7 cellular contexts compared by ENCODE assay signal in the genomic region with DNA sequence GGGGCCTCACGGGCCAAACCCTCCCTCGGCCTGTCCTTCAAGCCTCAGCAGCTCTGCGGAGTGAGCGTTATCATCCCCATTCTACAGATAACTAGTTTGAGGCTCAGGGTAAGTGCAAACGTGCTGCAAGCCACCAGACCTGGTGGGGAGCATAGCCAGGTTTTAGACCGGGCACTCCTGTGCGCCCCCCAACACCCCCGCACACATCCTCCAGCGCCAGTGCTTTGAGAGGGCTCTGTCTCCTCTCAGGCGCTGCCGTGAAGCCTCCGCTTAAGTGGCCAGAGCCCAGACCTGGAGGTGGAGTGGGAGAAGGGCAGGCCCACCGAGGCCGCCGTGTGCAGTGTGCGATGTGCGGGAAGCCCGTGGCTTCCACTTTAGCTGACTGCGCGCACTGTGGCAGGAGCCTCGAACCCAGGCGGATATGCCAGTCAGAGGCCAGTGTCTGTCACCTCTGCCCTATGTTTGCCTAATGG. TPM values are rescaled to one million over a fixed set of nuclear protein-coding genes. Genes with fewer than 3 reads are reported as not detected.
DNase-seq lines count a peak whose midpoint lies in the region; TF ChIP-seq lines count a peak whose summit lies in the region.

No MANE protein-coding gene starts in this region.

- H3K27ac ChIP-seq in iPS-20b (ENCODE audit: low read length) (no peak overlapping the region), subcutaneous abdominal adipose tissue (ENCODE audit: low read depth, low read length) (peak overlapping the region; percentile 92)

- H3K27me3 Mint-ChIP-seq in HFFc6 (ENCODE audit: insufficient read depth), result no peaks in the 10 kb centered on the region; the same call in 1 of the 2 replicates
- no peaks in the 10 kb centered on the region for H3K27me3 Mint-ChIP-seq in activated CD4-positive, alpha-beta memory T cell treated with anti-CD3 and anti-CD28 coated beads for 36 hours

- peaks cover 32% of the 10 kb centered on the region for H3K36me3 ChIP-seq in iPS-20b (ENCODE audit: insufficient read depth, low read depth, low read length)
- peaks cover 0 to 50% (median 14%) of the 10 kb centered on the region in 5 donors for H3K36me3 ChIP-seq in subcutaneous abdominal adipose tissue (ENCODE audit: control insufficient read depth in 5 of 5, insufficient read depth in 5 of 5, low read length in 5 of 5)

- TF ChIP-seq CTCF in HFFc6 (IDR thresholded peaks at IDR 0.05), result no peak

- DNase-seq in HFFc6 (no peak), nucleus accumbens (lab: John Stamatoyannopoulos, UW) (no peak), NOMO-1 treated with dmso at 0.1 percent for 144 hours (lab: John Stamatoyannopoulos, UW; ENCODE audit: unreplicated experiment) (no peak), NCI-H345 (lab: John Stamatoyannopoulos, UW) (no peak)
- DNase-seq in activated CD4-positive, alpha-beta memory T cell treated with anti-CD3 and anti-CD28 coated beads for 36 hours, result peak; percentile 49

- H3K4me3 ChIP-seq in iPS-20b (ENCODE audit: low read length), result no peak overlapping the region
- peak overlapping the region; percentile 3 to 94 (median 87) for H3K4me3 ChIP-seq in subcutaneous abdominal adipose tissue (ENCODE audit: low read depth in 1 of 5, low read length in 5 of 5)

- 0 out of 2 replicates have a peak overlapping the region, but pooled peaks have one; percentile 61 for H3K27ac Mint-ChIP-seq in HFFc6
- H3K27ac Mint-ChIP-seq in activated CD4-positive, alpha-beta memory T cell treated with anti-CD3 and anti-CD28 coated beads for 36 hours, result peak overlapping the region; percentile 96

- peaks cover 74% of the 10 kb centered on the region for H3K4me1 Mint-ChIP-seq in HFFc6 (ENCODE audit: low read depth)
- peaks cover 73% of the 10 kb centered on the region for H3K4me1 Mint-ChIP-seq in activated CD4-positive, alpha-beta memory T cell treated with anti-CD3 and anti-CD28 coated beads for 36 hours (ENCODE audit: low read depth)

- H3K4me3 Mint-ChIP-seq in HFFc6, result no peak overlapping the region
- H3K4me3 Mint-ChIP-seq in activated CD4-positive, alpha-beta memory T cell treated with anti-CD3 and anti-CD28 coated beads for 36 hours, result peak overlapping the region; percentile 85

- H3K9me3 ChIP-seq in iPS-20b (ENCODE audit: insufficient read depth, low read depth, low read length), result no peaks in the 10 kb centered on the region
- no peaks in the 10 kb centered on the region for H3K9me3 ChIP-seq in subcutaneous abdominal adipose tissue (ENCODE audit: control insufficient read depth in 5 of 5, low read length in 5 of 5)

- intact Hi-C loops in activated CD4-positive, alpha-beta memory T cell treated with anti-CD3 and anti-CD28 coated beads for 36 hours (cut with micrococcal nuclease), result loop anchor here (5.0 to 10.0 kb wide), 3 partner anchors 309 to 512 kb away; a partner anchor contains a TSS

- H3K9ac ChIP-seq in iPS-20b (ENCODE audit: low read depth, low read length) (peak overlapping the region; percentile 72; the same call in 1 of the 2 replicates), subcutaneous abdominal adipose tissue (ENCODE audit: low read length in 5 of 5) (peak overlapping the region in 4 of 5 donors; percentile 86)

- POLR2A ChIA-PET in activated CD4-positive, alpha-beta memory T cell treated with anti-CD3 and anti-CD28 coated beads for 36 hours (lab: Charles Lee), result interaction anchor here (1.0 to 4.0 kb wide), 4 partner anchors 12 to 57 kb away, joined by 3 to 44 read pairs (median 8); a partner anchor contains a TSS

- no peaks in the 10 kb centered on the region for H3K9me3 Mint-ChIP-seq in HFFc6
- no peaks in the 10 kb centered on the region for H3K9me3 Mint-ChIP-seq in activated CD4-positive, alpha-beta memory T cell treated with anti-CD3 and anti-CD28 coated beads for 36 hours

- CTCF ChIA-PET in activated CD4-positive, alpha-beta memory T cell treated with anti-CD3 and anti-CD28 coated beads for 36 hours (lab: Charles Lee), result interaction anchor here (0.6 to 4.5 kb wide), 4 partner anchors 9 to 53 kb away, joined by 3 to 32 read pairs (median 5); no protein-coding TSS in a partner anchor

- H3K27me3 ChIP-seq in iPS-20b (ENCODE audit: insufficient read depth, low read length), result no peaks in the 10 kb centered on the region
- no peaks in the 10 kb centered on the region for H3K27me3 ChIP-seq in subcutaneous abdominal adipose tissue (ENCODE audit: control insufficient read depth in 5 of 5, insufficient read depth in 4 of 5, low read length in 5 of 5)

- H3K36me3 Mint-ChIP-seq in HFFc6 (ENCODE audit: low read depth), result peaks cover 18% of the 10 kb centered on the region
- H3K36me3 Mint-ChIP-seq in activated CD4-positive, alpha-beta memory T cell treated with anti-CD3 and anti-CD28 coated beads for 36 hours, result peaks cover 31% of the 10 kb centered on the region

- peaks cover 34% of the 10 kb centered on the region for H3K4me1 ChIP-seq in iPS-20b (ENCODE audit: insufficient read depth, low read length)
- peaks cover 27 to 92% (median 85%) of the 10 kb centered on the region in 5 donors for H3K4me1 ChIP-seq in subcutaneous abdominal adipose tissue (ENCODE audit: control insufficient read depth in 5 of 5, insufficient read depth in 5 of 5, low read length in 5 of 5)

RNA-seq across cellular contexts. Expression of a gene that starts 1.6 kb away (rescaled TPM):
- total RNA-seq in HFFc6 (2021; fragmentation: NEBNext Ultra II Directional; extraction: Animal tissue kit (Norgen Biotek cat#: 25700)), result 100 to 1,000 TPM; 188 to 220 (median 206) TPM
- total RNA-seq in activated CD4-positive, alpha-beta memory T cell treated with anti-CD3 and anti-CD28 coated beads for 36 hours, result 100 to 1,000 TPM; 101 to 106 TPM

RNA-seq across cellular contexts. Expression of a gene that starts 56.9 kb away (rescaled TPM):
- total RNA-seq in HFFc6 (2021; fragmentation: NEBNext Ultra II Directional; extraction: Animal tissue kit (Norgen Biotek cat#: 25700)), result 10 to 100 TPM in 4 of 6 experiments, 1 to 10 TPM in 2; 9.6 to 12.1 (median 10.2) TPM
- total RNA-seq in activated CD4-positive, alpha-beta memory T cell treated with anti-CD3 and anti-CD28 coated beads for 36 hours, result 10 to 100 TPM; 17.9 to 20.5 TPM
